15 cellular contexts compared by ENCODE assay signal in the genomic region with DNA sequence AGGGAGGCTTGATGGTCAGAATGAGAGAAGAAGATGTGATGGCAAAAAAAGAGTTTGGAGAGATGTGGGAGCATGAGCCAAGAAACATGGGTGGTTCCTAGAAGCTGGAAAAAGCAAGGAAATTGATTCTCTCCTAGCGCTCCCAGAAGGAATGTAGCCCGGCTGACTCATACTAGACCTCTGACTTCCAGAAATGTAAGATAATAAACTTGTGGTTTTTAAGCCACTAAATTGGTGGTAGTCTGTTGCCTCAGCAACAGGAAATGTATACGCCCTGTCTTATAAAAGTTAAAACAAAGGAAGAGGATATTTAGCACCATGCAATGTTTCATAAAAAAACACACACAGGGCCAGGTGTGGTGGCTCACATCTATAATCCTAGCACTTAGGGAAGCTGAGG.
DNase-seq lines count a peak whose midpoint lies in the region; ATAC-seq, FAIRE-seq and TF ChIP-seq lines count a peak whose summit lies in the region.
"Had no signal": no experiment of that assay in that cellular context is flagged by ENCODE, and none has a peak within 500 bp of the region (broad histone marks: within the 10 kb centered on the region; RNA-seq: fewer than 3 reads in every experiment).

No MANE protein-coding gene starts in this region.

- no peaks in the 10 kb centered on the region for H4K20me1 ChIP-seq in IMR-90 (ENCODE audit: insufficient read depth, low read length)
- no peaks in the 10 kb centered on the region for H4K20me1 ChIP-seq in keratinocyte (ENCODE audit: control insufficient read depth, extremely low read depth, insufficient read depth, low read length)

- H3K27me3 ChIP-seq in AG04450 (ENCODE audit: control insufficient read depth, insufficient read depth, low read length), result no peaks in the 10 kb centered on the region
- no peaks in the 10 kb centered on the region; the same call in 1 of the 2 replicates for H3K27me3 ChIP-seq in IMR-90 (ENCODE audit: control insufficient read depth, insufficient read depth, low read length)
- no peaks in the 10 kb centered on the region for H3K27me3 ChIP-seq in brain microvascular endothelial cell (replicated peaks)
- H3K27me3 ChIP-seq in keratinocyte (ENCODE audit: control insufficient read depth, extremely low read depth, insufficient read depth, low read length), result no peaks in the 10 kb centered on the region
- no peaks in the 10 kb centered on the region for H3K27me3 ChIP-seq in naive thymus-derived CD4-positive, alpha-beta T cell (ENCODE audit: control insufficient read depth in 2 of 2, insufficient read depth in 2 of 2, low read length in 2 of 2)
- H3K27me3 ChIP-seq: cardiac muscle cell, testis had no signal

- H3K36me3 ChIP-seq in IMR-90 (ENCODE audit: control insufficient read depth, insufficient read depth, low read length), result no peaks in the 10 kb centered on the region
- no peaks in the 10 kb centered on the region for H3K36me3 ChIP-seq in brain microvascular endothelial cell (replicated peaks)
- no peaks in the 10 kb centered on the region for H3K36me3 ChIP-seq in keratinocyte (ENCODE audit: control insufficient read depth in 2 of 2, extremely low read depth in 1 of 2, insufficient read depth in 2 of 2, low read length in 2 of 2)
- no peaks in the 10 kb centered on the region for H3K36me3 ChIP-seq in naive thymus-derived CD4-positive, alpha-beta T cell (ENCODE audit: control insufficient read depth in 2 of 3, insufficient read depth in 3 of 3, low read length in 3 of 3)
- H3K36me3 ChIP-seq: cardiac muscle cell had no signal

- TF ChIP-seq POLR2A in IMR-90 (IDR thresholded peaks at IDR 0.05; ENCODE audit: low read depth, low read length), result no peak

- H3K9me3 ChIP-seq in AG04450 (ENCODE audit: control insufficient read depth, insufficient read depth, low read length) (0 out of 2 replicates have a peak, but pooled peaks cover 7% of the 10 kb centered on the region), IMR-90 (ENCODE audit: control insufficient read depth, insufficient read depth, low read length) (0 out of 2 replicates have a peak, but pooled peaks cover 2% of the 10 kb centered on the region), keratinocyte (ENCODE audit: control insufficient read depth, low read depth, low read length) (no peaks in the 10 kb centered on the region)
- H3K9me3 ChIP-seq in naive thymus-derived CD4-positive, alpha-beta T cell (ENCODE audit: control insufficient read depth in 2 of 3, low read length in 3 of 3), result peaks cover 0 to 5% (median 0%) of the 10 kb centered on the region in 3 experiments
- H3K9me3 ChIP-seq: testis had no signal

- BruUV-seq in IMR-90 (replicated peaks; lab: Mats Ljungman, UMichigan), result no TSS peak

- H3K56ac ChIP-seq in IMR-90 (ENCODE audit: extremely low read depth, insufficient read depth, low read length), result no peak overlapping the region

- no peaks in the 10 kb centered on the region for H3K27me3 Mint-ChIP-seq in naive thymus-derived CD4-positive, alpha-beta T cell

- H3K18ac ChIP-seq in IMR-90 (ENCODE audit: low read depth, low read length), result no peak overlapping the region

- no peak overlapping the region for H3K4me3 ChIP-seq in AG04450 (ENCODE audit: low read depth, low read length)
- H3K4me3 ChIP-seq in IMR-90 (ENCODE audit: insufficient read depth, low read depth, low read length), result no peak overlapping the region
- no peak overlapping the region for H3K4me3 ChIP-seq in brain microvascular endothelial cell (ENCODE audit: low read depth, low read length)
- no peak overlapping the region for H3K4me3 ChIP-seq in keratinocyte (ENCODE audit: control insufficient read depth in 2 of 3, extremely low read depth in 1 of 3, insufficient read depth in 2 of 3, low read depth in 1 of 3, low read length in 3 of 3)
- H3K4me3 ChIP-seq in naive thymus-derived CD4-positive, alpha-beta T cell (ENCODE audit: low read length), result no peak overlapping the region
- H3K4me3 ChIP-seq: cardiac muscle cell, K562, testis had no signal

- CTCF ChIA-PET in AG04450 (lab: Charles Lee), result no interaction called here
- CTCF ChIA-PET in IMR-90 (lab: Yijun Ruan, JAX), result no interaction called here
- CTCF ChIA-PET in naive thymus-derived CD4-positive, alpha-beta T cell (lab: Charles Lee), result no interaction called here

- H3K23ac ChIP-seq in IMR-90 (ENCODE audit: low read depth, low read length), result no peak overlapping the region

- H3K4me2 ChIP-seq in IMR-90 (ENCODE audit: low read depth, low read length) (no peak overlapping the region), keratinocyte (ENCODE audit: control insufficient read depth, extremely low read depth, insufficient read depth, low read depth, low read length) (no peak overlapping the region)

- no peaks in the 10 kb centered on the region for H3K79me1 ChIP-seq in IMR-90 (ENCODE audit: low read depth in 1 of 2, low read length in 2 of 2)

- H3K4ac ChIP-seq in IMR-90 (ENCODE audit: low read depth, low read length), result no peak overlapping the region

- H3K14ac ChIP-seq in IMR-90 (replicated peaks; ENCODE audit: low read depth, low read length), result no peak overlapping the region

- no peaks in the 10 kb centered on the region for H3K36me3 Mint-ChIP-seq in naive thymus-derived CD4-positive, alpha-beta T cell

- peak; percentile 53 for FAIRE-seq in keratinocyte (lab: Jason Lieb, UNC)
- FAIRE-seq: frontal cortex, K562 had no signal

- H4K8ac ChIP-seq in IMR-90 (ENCODE audit: low read depth in 2 of 2, low read length in 2 of 2), result no peak overlapping the region

- no peak for TF ChIP-seq CTCF in AG04450 (IDR thresholded peaks at IDR 0.05; ENCODE audit: low read depth, low read length)
- no peak for TF ChIP-seq CTCF in IMR-90 (conservative IDR thresholded peaks at IDR 0.05; ENCODE audit: low read depth, low read length)
- TF ChIP-seq CTCF in brain microvascular endothelial cell (IDR thresholded peaks at IDR 0.05; ENCODE audit: low read depth, low read length, missing control alignments), result no peak
- TF ChIP-seq CTCF in keratinocyte (optimal IDR thresholded peaks at IDR 0.05 in 1 of 3, IDR thresholded peaks at IDR 0.05 in 1 of 3, conservative IDR thresholded peaks at IDR 0.05 in 1 of 3; ENCODE audit: extremely low read depth in 1 of 3, insufficient read depth in 2 of 3, low read length in 3 of 3), result no peak

- no peak overlapping the region for H2BK20ac ChIP-seq in IMR-90 (ENCODE audit: low read depth, low read length)

- DNase-seq in AG04450 (ENCODE audit: low read depth, low spot score), result peak; percentile 24
- DNase-seq in IMR-90, result peak; percentile 80
- peak; percentile 42 for DNase-seq in brain microvascular endothelial cell
- no peak for DNase-seq in keratinocyte (ENCODE audit: low read depth, low spot score)
- no peak for DNase-seq in naive thymus-derived CD4-positive, alpha-beta T cell
- DNase-seq: activated CD8-positive, alpha-beta memory T cell treated with anti-CD3 and anti-CD28 coated beads, Interleukin-2, amount 50 U/mL, for 48 hours; NCI-H2171; retina; testis had no signal

- intact Hi-C loops in IMR-90 (cut with micrococcal nuclease), result no loop called here
- intact Hi-C loops in naive thymus-derived CD4-positive, alpha-beta T cell (cut with micrococcal nuclease), result no loop called here

- H2BK120ac ChIP-seq in IMR-90 (ENCODE audit: low read depth, low read length), result no peak overlapping the region

- peaks cover 0 to 1% (median 0%) of the 10 kb centered on the region in 7 donors for H3K4me1 Mint-ChIP-seq in naive thymus-derived CD4-positive, alpha-beta T cell

- H3K4me1 ChIP-seq in IMR-90 (ENCODE audit: control insufficient read depth, insufficient read depth, low read length) (no peaks in the 10 kb centered on the region; the same call in 1 of the 2 replicates), keratinocyte (ENCODE audit: control insufficient read depth, extremely low read depth, insufficient read depth, low read length) (peaks cover 5% of the 10 kb centered on the region)
- no peaks in the 10 kb centered on the region for H3K4me1 ChIP-seq in naive thymus-derived CD4-positive, alpha-beta T cell (ENCODE audit: control insufficient read depth in 2 of 2, insufficient read depth in 2 of 2, low read length in 2 of 2)
- H3K4me1 ChIP-seq: testis had no signal

- no peaks in the 10 kb centered on the region for H3K79me2 ChIP-seq in keratinocyte (ENCODE audit: control insufficient read depth, insufficient read depth, low read length)

- no peak overlapping the region for H3K4me3 Mint-ChIP-seq in naive thymus-derived CD4-positive, alpha-beta T cell

- H3K27ac ChIP-seq in AG04450 (ENCODE audit: low read depth, low read length), result no peak overlapping the region
- H3K27ac ChIP-seq in IMR-90 (ENCODE audit: insufficient read depth, low read length), result no peak overlapping the region
- no peak overlapping the region for H3K27ac ChIP-seq in brain microvascular endothelial cell
- no peak overlapping the region for H3K27ac ChIP-seq in keratinocyte (ENCODE audit: control insufficient read depth, insufficient read depth, low read length)
- no peak overlapping the region for H3K27ac ChIP-seq in naive thymus-derived CD4-positive, alpha-beta T cell (ENCODE audit: low read depth, low read length)
- H3K27ac ChIP-seq: cardiac muscle cell, testis had no signal

- no CpG with 5 or more reads among the region's 3 CpGs for WGBS in IMR-90 (ENCODE audit: extremely low coverage in 2 of 2, insufficient read length in 1 of 2), 2 experiments

- H2BK5ac ChIP-seq in IMR-90 (ENCODE audit: low read depth, low read length, poor library complexity, severe bottlenecking), result no peak overlapping the region

- H2AFZ ChIP-seq in IMR-90 (replicated peaks; ENCODE audit: low read length, poor library complexity) (no peak overlapping the region), keratinocyte (ENCODE audit: control insufficient read depth, low read length) (no peak overlapping the region)

- no peak overlapping the region for H3K9ac ChIP-seq in IMR-90 (ENCODE audit: low read depth, low read length)
- no peak overlapping the region for H3K9ac ChIP-seq in keratinocyte (ENCODE audit: control insufficient read depth, extremely low read depth, insufficient read depth, low read length)

- H2AK5ac ChIP-seq in IMR-90 (ENCODE audit: low read depth, low read length), result no peak overlapping the region

- H4K91ac ChIP-seq in IMR-90 (ENCODE audit: insufficient read depth, low read depth, low read length), result no peak overlapping the region

- POLR2A ChIA-PET in AG04450 (lab: Yijun Ruan, JAX), result no interaction called here
- POLR2A ChIA-PET in IMR-90 (lab: Charles Lee; ENCODE audit: unreplicated experiment), result no interaction called here
- POLR2A ChIA-PET in naive thymus-derived CD4-positive, alpha-beta T cell (lab: Charles Lee), result no interaction called here

- no peak overlapping the region for H2AK9ac ChIP-seq in IMR-90 (replicated peaks; ENCODE audit: low read depth, low read length, poor library complexity)

- TF ChIP-seq RAD21 in IMR-90 (IDR thresholded peaks at IDR 0.05; ENCODE audit: low read length), result no peak

- peaks cover 2 to 27% (median 9%) of the 10 kb centered on the region in 11 donors for H3K9me3 Mint-ChIP-seq in naive thymus-derived CD4-positive, alpha-beta T cell

- in situ Hi-C loops in IMR-90 (cut with MboI; ENCODE audit: low sequenced_read_pairs), result no loop called here
- in situ Hi-C loops in brain microvascular endothelial cell (cut with HindIII; ENCODE audit: low pct_ligation_motif_present, low sequenced_read_pairs), result no loop called here

- dilution Hi-C loops in IMR-90 (cut with HindIII; ENCODE audit: low sequenced_read_pairs, unreplicated experiment), result no loop called here
- dilution Hi-C loops in keratinocyte (cut with MboI; ENCODE audit: extremely low pct_ligation_motif_present, low sequenced_read_pairs), result no loop called here

- H4K5ac ChIP-seq in IMR-90 (ENCODE audit: low read depth, low read length), result no peak overlapping the region

- H3K9me1 ChIP-seq in IMR-90 (ENCODE audit: insufficient read depth, low read length) (no peaks in the 10 kb centered on the region), keratinocyte (ENCODE audit: control insufficient read depth, extremely low read depth, insufficient read depth, low read length) (no peaks in the 10 kb centered on the region)

- H2BK15ac ChIP-seq in IMR-90 (ENCODE audit: low read depth, low read length), result no peak overlapping the region

- ATAC-seq in IMR-90 (ENCODE audit: low read depth), result peak; percentile 96
- no peak for ATAC-seq in GM19455 (IDR thresholded peaks at IDR 0.05; ENCODE audit: unreplicated experiment)
- ATAC-seq in naive thymus-derived CD4-positive, alpha-beta T cell, result no peak
- ATAC-seq in HG02981 (IDR thresholded peaks at IDR 0.05; ENCODE audit: unreplicated experiment), result no peak
- ATAC-seq in HG03342 (IDR thresholded peaks at IDR 0.05; ENCODE audit: unreplicated experiment), result no peak
- ATAC-seq: K562 had no signal

- H3K27ac Mint-ChIP-seq in naive thymus-derived CD4-positive, alpha-beta T cell, result no peak overlapping the region

Comparison
In these comparisons a context has a peak if more than half of its experiments do, and no peak if none do; other contexts are left out.
1. DNase-seq: peak in AG04450 (single experiment), IMR-90 (single experiment) and brain microvascular endothelial cell (single experiment); none in keratinocyte (single experiment) and naive thymus-derived CD4-positive, alpha-beta T cell (0 of 9).